ENCODE assay signal across 12 cellular contexts in genomic region chr1:69523032-69523431, GRCh38.
DNase-seq lines count a peak whose midpoint lies in the region; ATAC-seq lines count a peak whose summit lies in the region.
"Had no signal": no experiment of that assay in that cellular context is flagged by ENCODE, and none has a peak within 500 bp of the region (broad histone marks: within the 10 kb centered on the region; RNA-seq: fewer than 3 reads in every experiment).

No MANE protein-coding gene starts in this region.

- DNase-seq in AG08395 (ENCODE audit: low spot score) (peak; percentile 83), HS-27A (ENCODE audit: low read depth) (peak; percentile 88), astrocyte of the hippocampus (ENCODE audit: low read depth, low spot score) (peak; percentile 83), hepatic stellate cell (ENCODE audit: low spot score) (peak; percentile 34), DMS153 treated with DMSO at 0.1 percent for 48 hours (lab: John Stamatoyannopoulos, UW; ENCODE audit: unreplicated experiment) (no peak)
- DNase-seq in stimulated activated CD4-positive, alpha-beta T cell treated with anti-CD3 and anti-CD28 coated beads, Interleukin-4, amount 100 ng/mL, for 24 hours, result no peak
- no peak for DNase-seq in stimulated activated CD4-positive, alpha-beta T cell treated with anti-CD3 and anti-CD28 coated beads, Interleukin-4, amount 100 ng/mL, for 1 hour
- DNase-seq: activated T-cell treated with anti-CD3 and anti-CD28 coated beads, Interleukin-2, amount 50 U/mL, for 1 hour; DMS153; NCI-H1105; ovary had no signal

- no peak for ATAC-seq in GM18858 (IDR thresholded peaks at IDR 0.05; ENCODE audit: unreplicated experiment)

Comparison
In these comparisons a context has a peak if more than half of its experiments do, and no peak if none do; other contexts are left out.
1. DNase-seq: peak in AG08395 (single experiment), HS-27A (single experiment), astrocyte of the hippocampus (single experiment) and hepatic stellate cell (single experiment); none in DMS153 treated with DMSO at 0.1 percent for 48 hours (single experiment), stimulated activated CD4-positive, alpha-beta T cell treated with anti-CD3 and anti-CD28 coated beads, Interleukin-4, amount 100 ng/mL, for 24 hours (single experiment) and stimulated activated CD4-positive, alpha-beta T cell treated with anti-CD3 and anti-CD28 coated beads, Interleukin-4, amount 100 ng/mL, for 1 hour (single experiment).